ENCODE assay signal across 8 cellular contexts in the genomic region with DNA sequence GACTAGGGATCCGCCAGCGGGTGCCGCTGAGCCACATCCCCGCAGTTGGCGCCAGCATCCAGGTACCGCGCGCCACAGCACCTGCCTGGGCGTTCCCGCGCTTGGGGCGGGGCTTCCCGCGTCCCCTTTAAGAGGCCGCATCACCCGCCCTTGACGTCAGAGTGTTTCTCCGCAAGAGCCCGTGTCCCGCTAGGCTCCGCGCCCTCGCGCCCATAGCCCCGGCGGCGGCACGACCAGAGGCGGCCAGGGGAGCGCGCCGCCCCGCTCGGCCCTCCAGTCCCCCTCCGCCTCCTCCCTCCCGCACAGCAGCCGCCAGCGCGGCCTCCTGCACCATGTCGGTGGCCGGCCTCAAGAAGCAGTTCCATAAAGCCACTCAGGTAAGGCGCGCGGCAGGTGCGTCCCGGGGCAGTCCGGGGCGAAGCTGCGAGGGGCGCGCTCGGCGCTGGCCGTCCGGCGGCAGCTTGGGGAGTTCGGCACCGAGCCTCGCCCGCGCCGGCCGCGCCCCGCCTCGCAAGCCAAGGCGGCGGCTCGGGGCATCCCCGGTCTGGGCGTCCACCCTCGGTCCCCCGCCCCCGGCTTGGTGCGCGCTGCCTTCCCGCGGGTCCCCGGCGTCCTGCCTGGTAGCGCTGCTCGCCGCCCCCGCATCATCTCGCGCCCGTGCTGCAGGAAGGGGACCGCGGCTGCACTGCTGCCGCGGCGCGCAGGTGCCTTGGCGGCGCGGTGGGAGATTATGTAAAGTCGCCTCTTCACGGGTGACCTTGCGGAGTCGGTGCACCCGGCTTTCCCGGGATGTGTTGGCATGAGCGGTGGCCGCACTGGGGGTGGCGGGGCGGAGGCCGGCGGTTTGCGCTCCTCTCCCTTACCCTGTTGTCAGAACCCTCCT. TPM values are rescaled to one million over a fixed set of nuclear protein-coding genes. Genes with fewer than 3 reads are reported as not detected.
DNase-seq lines count a peak whose midpoint lies in the region; ATAC-seq and TF ChIP-seq lines count a peak whose summit lies in the region.

A gene (plus strand): TSS at position 156 of the 883 bp plus-strand sequence.

- no peak for DNase-seq in BJ (ENCODE audit: low read depth)
- DNase-seq in NCI-H1105 treated with DMSO at 0.1 percent for 48 hours (lab: John Stamatoyannopoulos, UW) = peak; percentile 90
- no peak for DNase-seq in activated T-helper 1 cell treated with anti-CD3 and anti-CD28 coated beads, Interleukin-12 subunit alpha, Interleukin-12 subunit beta, Interleukin-2, Interleukin-4 antibody, amounts not matched to agents 30 ng/mL and 10 ng/mL and 1 ng/mL, durations not matched to agents 14 hours and 24 hours and 36 hours (ENCODE audit: low spot score)
- DNase-seq in cardiac muscle cell (ENCODE audit: low read depth in 1 of 2, low spot score in 1 of 2) = peak; percentile 27 to 44
- DNase-seq in posterior cingulate gyrus = peak; percentile 34 to 96 (median 77)
- no peak for DNase-seq in COLO829 (ENCODE audit: low spot score)

- H3K36me3 Mint-ChIP-seq in activated T-helper 1 cell treated with anti-CD3 and anti-CD28 coated beads, Interleukin-12 subunit alpha, Interleukin-12 subunit beta, Interleukin-2, Interleukin-4 antibody, amounts not matched to agents 30 ng/mL and 10 ng/mL and 1 ng/mL, durations not matched to agents 14 hours and 24 hours and 36 hours (ENCODE audit: low read depth) = no peaks in the 10 kb centered on the region

- ATAC-seq in GM19397 (IDR thresholded peaks at IDR 0.05; ENCODE audit: unreplicated experiment) = peak; percentile 52
- no peak for ATAC-seq in GM21576 (IDR thresholded peaks at IDR 0.05; ENCODE audit: unreplicated experiment)

- no peak within 1 kb of the TSS for H3K27ac ChIP-seq in cardiac muscle cell

- H3K4me1 Mint-ChIP-seq in activated T-helper 1 cell treated with anti-CD3 and anti-CD28 coated beads, Interleukin-12 subunit alpha, Interleukin-12 subunit beta, Interleukin-2, Interleukin-4 antibody, amounts not matched to agents 30 ng/mL and 10 ng/mL and 1 ng/mL, durations not matched to agents 14 hours and 24 hours and 36 hours (ENCODE audit: low read depth) = no peaks in the 10 kb centered on the region

- peaks cover 24% of the 10 kb centered on the region for H3K27me3 Mint-ChIP-seq in activated T-helper 1 cell treated with anti-CD3 and anti-CD28 coated beads, Interleukin-12 subunit alpha, Interleukin-12 subunit beta, Interleukin-2, Interleukin-4 antibody, amounts not matched to agents 30 ng/mL and 10 ng/mL and 1 ng/mL, durations not matched to agents 14 hours and 24 hours and 36 hours (ENCODE audit: insufficient read depth)

- no peaks in the 10 kb centered on the region for H3K36me3 ChIP-seq in BJ (ENCODE audit: control insufficient read depth, insufficient read depth, low read length)
- H3K36me3 ChIP-seq in cardiac muscle cell = no peaks in the 10 kb centered on the region

- POLR2A ChIA-PET in BJ (lab: Charles Lee) = no interaction called here

- CTCF ChIA-PET in BJ (lab: Yijun Ruan, JAX) = no interaction called here

- peaks cover 4% of the 10 kb centered on the region for H3K9me3 Mint-ChIP-seq in activated T-helper 1 cell treated with anti-CD3 and anti-CD28 coated beads, Interleukin-12 subunit alpha, Interleukin-12 subunit beta, Interleukin-2, Interleukin-4 antibody, amounts not matched to agents 30 ng/mL and 10 ng/mL and 1 ng/mL, durations not matched to agents 14 hours and 24 hours and 36 hours

- peak within 1 kb of the TSS; percentile 44 for H3K4me3 ChIP-seq in BJ (ENCODE audit: low read depth, low read length)
- H3K4me3 ChIP-seq in cardiac muscle cell = peak within 1 kb of the TSS; percentile 52

- peak within 1 kb of the TSS; percentile 56 for H3K4me3 Mint-ChIP-seq in activated T-helper 1 cell treated with anti-CD3 and anti-CD28 coated beads, Interleukin-12 subunit alpha, Interleukin-12 subunit beta, Interleukin-2, Interleukin-4 antibody, amounts not matched to agents 30 ng/mL and 10 ng/mL and 1 ng/mL, durations not matched to agents 14 hours and 24 hours and 36 hours

- H3K27me3 ChIP-seq in BJ (ENCODE audit: control insufficient read depth, insufficient read depth, low read length) = peaks cover 11% of the 10 kb centered on the region
- H3K27me3 ChIP-seq in cardiac muscle cell = peaks cover 85% of the 10 kb centered on the region

- H3K4me1 ChIP-seq in cardiac muscle cell (ENCODE audit: low read depth) = no peaks in the 10 kb centered on the region

- intact Hi-C loops in activated T-helper 1 cell treated with anti-CD3 and anti-CD28 coated beads, Interleukin-12 subunit alpha, Interleukin-12 subunit beta, Interleukin-2, Interleukin-4 antibody, amounts not matched to agents 30 ng/mL and 10 ng/mL and 1 ng/mL, durations not matched to agents 14 hours and 24 hours and 36 hours (cut with micrococcal nuclease) = no loop called here
- intact Hi-C loops in posterior cingulate gyrus (cut with DNase I) = loop anchor here (10.0 kb wide), 1 partner anchor 216 kb away; no protein-coding TSS in a partner anchor

- TF ChIP-seq CTCF in BJ (IDR thresholded peaks at IDR 0.05; ENCODE audit: insufficient read depth, low read depth, low read length) (no peak), cardiac muscle cell (IDR thresholded peaks at IDR 0.05; ENCODE audit: low read depth, low read length) (no peak)

- no peak within 1 kb of the TSS for H3K27ac Mint-ChIP-seq in activated T-helper 1 cell treated with anti-CD3 and anti-CD28 coated beads, Interleukin-12 subunit alpha, Interleukin-12 subunit beta, Interleukin-2, Interleukin-4 antibody, amounts not matched to agents 30 ng/mL and 10 ng/mL and 1 ng/mL, durations not matched to agents 14 hours and 24 hours and 36 hours

- H3K9me3 ChIP-seq in cardiac muscle cell (ENCODE audit: low read depth) = no peaks in the 10 kb centered on the region

RNA-seq across cellular contexts. Expression of the gene that starts here (rescaled TPM):
- polyA plus RNA-seq in BJ (2011; rRNA removed) (1.7 and 1.9 TPM in 2 replicates), cardiac muscle cell (not detected in 2 replicates)
- 0.67 and 0.81 TPM in 2 replicates for polyA minus RNA-seq in BJ (2011; rRNA and poly(A)+ RNA removed)
- total RNA-seq in activated T-helper 1 cell treated with anti-CD3 and anti-CD28 coated beads, Interleukin-12 subunit alpha, Interleukin-12 subunit beta, Interleukin-2, Interleukin-4 antibody, amounts not matched to agents 30 ng/mL and 10 ng/mL and 1 ng/mL, durations not matched to agents 14 hours and 24 hours and 36 hours = not detected in 2 replicates
- 0.06 and 0.42 TPM in 2 replicates for total RNA-seq in cardiac muscle cell

Comparison
In these comparisons a context has a peak if more than half of its experiments do, and no peak if none do; other contexts are left out.
1. Peak in DNase-seq and H3K4me3 ChIP-seq in cardiac muscle cell; RNA of the gene not detected or under 1 TPM.
2. DNase-seq: peak in NCI-H1105 treated with DMSO at 0.1 percent for 48 hours (single experiment) and posterior cingulate gyrus (10 of 10); none in BJ (single experiment), activated T-helper 1 cell treated with anti-CD3 and anti-CD28 coated beads, Interleukin-12 subunit alpha, Interleukin-12 subunit beta, Interleukin-2, Interleukin-4 antibody, amounts not matched to agents 30 ng/mL and 10 ng/mL and 1 ng/mL, durations not matched to agents 14 hours and 24 hours and 36 hours (single experiment) and COLO829 (single experiment).